In genomic region chr6:35919827-35920751, GRCh38 we compare ENCODE assay signal across 8 cellular contexts. TPM values are rescaled to one million over a fixed set of nuclear protein-coding genes. Genes with fewer than 3 reads are reported as not detected.
A peak's percentile ranks its signal among the peaks of the same experiment; 100 is the strongest.
DNase-seq lines count a peak whose midpoint lies in the region; ATAC-seq, FAIRE-seq and TF ChIP-seq lines count a peak whose summit lies in the region.

No MANE protein-coding gene starts in this region.

- H3K27ac Mint-ChIP-seq in activated naive CD4-positive, alpha-beta T cell treated with anti-CD3 and anti-CD28 coated beads for 36 hours = peak overlapping the region; percentile 98
- peak overlapping the region; percentile 94 for H3K27ac Mint-ChIP-seq in glutamatergic neuron (ENCODE audit: unreplicated experiment)
- H3K27ac Mint-ChIP-seq in progenitor cell of endocrine pancreas = peak overlapping the region; percentile 98

- no peaks in the 10 kb centered on the region for H3K9me3 Mint-ChIP-seq in activated naive CD4-positive, alpha-beta T cell treated with anti-CD3 and anti-CD28 coated beads for 36 hours
- H3K9me3 Mint-ChIP-seq in glutamatergic neuron (ENCODE audit: unreplicated experiment) = peaks cover 4% of the 10 kb centered on the region
- no peaks in the 10 kb centered on the region for H3K9me3 Mint-ChIP-seq in progenitor cell of endocrine pancreas (ENCODE audit: low read depth)

- peaks cover 28% of the 10 kb centered on the region for H3K36me3 Mint-ChIP-seq in activated naive CD4-positive, alpha-beta T cell treated with anti-CD3 and anti-CD28 coated beads for 36 hours (ENCODE audit: low read depth)
- no peaks in the 10 kb centered on the region for H3K36me3 Mint-ChIP-seq in glutamatergic neuron (ENCODE audit: unreplicated experiment)
- peaks cover 7% of the 10 kb centered on the region for H3K36me3 Mint-ChIP-seq in progenitor cell of endocrine pancreas (ENCODE audit: insufficient read depth)

- in situ Hi-C loops in ACHN (cut with HindIII; ENCODE audit: low pct_ligation_motif_present, low pct_unique_long_range_greater_than_20kb, low sequenced_read_pairs) = no loop called here

- peaks cover 0 to 10% (median 0%) of the 10 kb centered on the region in 4 donors for H3K36me3 ChIP-seq in upper lobe of left lung

- H3K4me3 Mint-ChIP-seq in activated naive CD4-positive, alpha-beta T cell treated with anti-CD3 and anti-CD28 coated beads for 36 hours = peak overlapping the region; percentile 99
- H3K4me3 Mint-ChIP-seq in glutamatergic neuron (ENCODE audit: unreplicated experiment) (peak overlapping the region; percentile 100), progenitor cell of endocrine pancreas (ENCODE audit: low read depth) (peak overlapping the region; percentile 98)

- H3K27ac ChIP-seq in upper lobe of left lung = peak overlapping the region; percentile 79 to 95 (median 88)

- TF ChIP-seq EP300 in upper lobe of left lung (IDR thresholded peaks at IDR 0.05) = no peak

- intact Hi-C loops in activated naive CD4-positive, alpha-beta T cell treated with anti-CD3 and anti-CD28 coated beads for 36 hours (cut with micrococcal nuclease) = loop anchor here (1.0 to 5.0 kb wide), 4 partner anchors 32 to 253 kb away; partner anchors contain the start of gene MAPK14

- no peaks in the 10 kb centered on the region for H3K9me3 ChIP-seq in upper lobe of left lung

- peak; percentile 52 for FAIRE-seq in RCC 7860 (lab: Jason Lieb, UNC)

- H3K4me3 ChIP-seq in upper lobe of left lung = peak overlapping the region; percentile 56 to 99 (median 78)

- TF ChIP-seq CTCF in glutamatergic neuron (IDR thresholded peaks at IDR 0.05; ENCODE audit: partially characterized antibody, unreplicated experiment) (no peak), progenitor cell of endocrine pancreas (IDR thresholded peaks at IDR 0.05; ENCODE audit: unreplicated experiment) (no peak), upper lobe of left lung (IDR thresholded peaks at IDR 0.05) (no peak)

- H3K4me1 Mint-ChIP-seq in activated naive CD4-positive, alpha-beta T cell treated with anti-CD3 and anti-CD28 coated beads for 36 hours (ENCODE audit: low read depth) = peaks cover 43% of the 10 kb centered on the region
- H3K4me1 Mint-ChIP-seq in glutamatergic neuron (ENCODE audit: low read depth, unreplicated experiment) = peaks cover 20% of the 10 kb centered on the region
- peaks cover 35% of the 10 kb centered on the region for H3K4me1 Mint-ChIP-seq in progenitor cell of endocrine pancreas (ENCODE audit: low read depth)

- 1 to 2% methylated on average over 23 to 39 of the region's 50 CpGs for WGBS in upper lobe of left lung, 2 donors

- TF ChIP-seq POLR2A in GM18505 (IDR thresholded peaks at IDR 0.05; ENCODE audit: borderline replicate concordance, extremely low read depth, insufficient read depth, insufficient read length) = no peak
- TF ChIP-seq POLR2A in upper lobe of left lung (IDR thresholded peaks at IDR 0.05) = peak in 2 of 4 donors; percentile 17 to 37

- no peaks in the 10 kb centered on the region for H3K27me3 ChIP-seq in upper lobe of left lung

- H3K4me1 ChIP-seq in upper lobe of left lung = peaks cover 16 to 33% (median 24%) of the 10 kb centered on the region in 4 donors

- no peaks in the 10 kb centered on the region for H3K27me3 Mint-ChIP-seq in activated naive CD4-positive, alpha-beta T cell treated with anti-CD3 and anti-CD28 coated beads for 36 hours (ENCODE audit: low read depth)
- H3K27me3 Mint-ChIP-seq in glutamatergic neuron (ENCODE audit: unreplicated experiment) = peaks cover 5% of the 10 kb centered on the region
- no peaks in the 10 kb centered on the region for H3K27me3 Mint-ChIP-seq in progenitor cell of endocrine pancreas

- peak; percentile 37 for ATAC-seq in GM18505 (IDR thresholded peaks at IDR 0.05; ENCODE audit: unreplicated experiment)
- peak; percentile 30 for ATAC-seq in HG03066 (IDR thresholded peaks at IDR 0.05; ENCODE audit: low read depth, unreplicated experiment)
- ATAC-seq in upper lobe of left lung (ENCODE audit: low FRiP score in 2 of 2) = peak; percentile 65 to 86

- CTCF ChIA-PET in activated naive CD4-positive, alpha-beta T cell treated with anti-CD3 and anti-CD28 coated beads for 36 hours (lab: Charles Lee) = no interaction called here

- DNase-seq in ACHN = peak; percentile 61
- peak; percentile 43 for DNase-seq in RCC 7860 (ENCODE audit: low spot score)
- DNase-seq in activated naive CD4-positive, alpha-beta T cell treated with anti-CD3 and anti-CD28 coated beads for 36 hours = peak; percentile 78
- DNase-seq in glutamatergic neuron = peak; percentile 53
- DNase-seq in progenitor cell of endocrine pancreas (ENCODE audit: low spot score, unreplicated experiment) = peak; percentile 12
- DNase-seq in upper lobe of left lung = peak; percentile 71 to 73

RNA-seq across cellular contexts. Expression of gene SRPK1, which starts 0.8 kb away (rescaled TPM):
- total RNA-seq in activated naive CD4-positive, alpha-beta T cell treated with anti-CD3 and anti-CD28 coated beads for 36 hours = 100 to 1,000 TPM; 126 to 127 TPM
- total RNA-seq in glutamatergic neuron (ENCODE audit: unreplicated experiment) (89.8 TPM), progenitor cell of endocrine pancreas (74.3 and 96.2 TPM in 2 replicates), upper lobe of left lung (10 to 100 TPM; 24.5 to 68.5 (median 42.7) TPM)

Comparison
In these comparisons a context has a peak if more than half of its experiments do, and no peak if none do; other contexts are left out.
1. Peak in every context shown above with its lines: DNase-seq, ATAC-seq, H3K4me3 ChIP-seq and H3K27ac ChIP-seq.
2. DNase-seq: peak in every context shown above with its lines; median percentile 78 in activated naive CD4-positive, alpha-beta T cell treated with anti-CD3 and anti-CD28 coated beads for 36 hours; 72 in upper lobe of left lung; 61 in ACHN; 53 in glutamatergic neuron; 43 in RCC 7860; 12 in progenitor cell of endocrine pancreas.